ENCODE assay signal across 1 cellular context in genomic region chr6:30156262-30156599, GRCh38.
A peak's percentile ranks its signal among the peaks of the same experiment; 100 is the strongest.
TF ChIP-seq lines count a peak whose summit lies in the region.

No MANE protein-coding gene starts in this region.

TF ChIP-seq in A549, 52 proteins besides CTCF, POLR2A, EP300 and RAD21:
- no peak for TF ChIP-seq HOXA7 (CRISPR knock-in tag; IDR thresholded peaks at IDR 0.05)
- no peak for TF ChIP-seq ATOH8 (CRISPR knock-in tag; IDR thresholded peaks at IDR 0.05; ENCODE audit: low read depth)
- no peak for TF ChIP-seq MAFK (IDR thresholded peaks at IDR 0.05; ENCODE audit: partially characterized antibody)
- peak; percentile 70; the same call in 1 of the 2 replicates for TF ChIP-seq HOXB5 (CRISPR knock-in tag; IDR thresholded peaks at IDR 0.05)
- TF ChIP-seq CBX2 (IDR thresholded peaks at IDR 0.05; ENCODE audit: borderline replicate concordance, low read depth), result no peak
TF ChIP-seq in A549: peak in this region for 1.
